Comparison of ENCODE assay signal across 1 cellular context in genomic region chr6:31948753-31949413, GRCh38.
A peak's percentile ranks its signal among the peaks of the same experiment; 100 is the strongest.
TF ChIP-seq lines count a peak whose summit lies in the region.

No MANE protein-coding gene starts in this region.

TF ChIP-seq in K562, 482 proteins besides CTCF, POLR2A, EP300 and RAD21 (continued from another document and continues in another):
- TF ChIP-seq BHLHE40 (IDR thresholded peaks at IDR 0.05; ENCODE audit: low read length) (0 out of 2 replicates have a peak, but pooled peaks have one; percentile 4), ELF2 (CRISPR knock-in tag; IDR thresholded peaks at IDR 0.05) (peak; percentile 26; the same call in 1 of the 2 replicates), YY1 (IDR thresholded peaks at IDR 0.05; ENCODE audit: borderline replicate concordance in 1 of 3, control insufficient read depth in 1 of 3, extremely low read depth in 1 of 3, insufficient read depth in 3 of 3, insufficient read length in 1 of 3, insufficient replicate concordance in 2 of 3, low read depth in 1 of 3, low read length in 2 of 3) (peak in 1 of 3 experiments; percentile 23), ZEB2 (IDR thresholded peaks at IDR 0.05) (0 out of 2 replicates have a peak, but pooled peaks have one; percentile 53), PBX2 (CRISPR knock-in tag; IDR thresholded peaks at IDR 0.05; ENCODE audit: low read depth) (no peak; the same call in 1 of the 2 replicates), PBX2 (tag; conservative IDR thresholded peaks at IDR 0.05; ENCODE audit: low read depth) (peak; percentile 86), CREB3L1 (IDR thresholded peaks at IDR 0.05; ENCODE audit: borderline replicate concordance, low read depth) (peak; percentile 70; the same call in 1 of the 2 replicates), DPF2 (IDR thresholded peaks at IDR 0.05) (peak; percentile 91), KLF1 (tag; IDR thresholded peaks at IDR 0.05) (peak; percentile 81; the same call in 1 of the 2 replicates), ZBTB17 (CRISPR knock-in tag; IDR thresholded peaks at IDR 0.05) (peak; percentile 30; the same call in 1 of the 2 replicates), MYNN (IDR thresholded peaks at IDR 0.05) (peak; percentile 43), MYNN (CRISPR knock-in tag; IDR thresholded peaks at IDR 0.05) (no peak), PKNOX1 (IDR thresholded peaks at IDR 0.05) (peak; percentile 92), SMAD4 (CRISPR knock-in tag; conservative IDR thresholded peaks at IDR 0.05) (peak; percentile 74), DACH1 (IDR thresholded peaks at IDR 0.05; ENCODE audit: partially characterized antibody) (peak; percentile 76), CCNT2 (IDR thresholded peaks at IDR 0.05; ENCODE audit: borderline replicate concordance, extremely low read depth, insufficient read length, low read depth, low read length) (peak; percentile 53), RNF2 (IDR thresholded peaks at IDR 0.05) (0 out of 2 replicates have a peak, but pooled peaks have one; percentile 62), EZH2 (IDR thresholded peaks at IDR 0.05; ENCODE audit: borderline replicate concordance, low read depth, low read length) (no peak), RCOR1 (IDR thresholded peaks at IDR 0.05; ENCODE audit: borderline replicate concordance in 1 of 2, low read depth in 2 of 2, low read length in 2 of 2) (peak in 1 of 2 experiments; percentile 64; a peak in 1 of 4 replicates), FOXK2 (conservative IDR thresholded peaks at IDR 0.05 in 1 of 2, IDR thresholded peaks at IDR 0.05 in 1 of 2; ENCODE audit: low read depth in 2 of 2) (peak; percentile 66 to 82; a peak in 3 of 4 replicates), WHSC1 (IDR thresholded peaks at IDR 0.05; ENCODE audit: low read length) (peak; percentile 64), LEF1 (IDR thresholded peaks at IDR 0.05) (peak; percentile 77), HBP1 (CRISPR knock-in tag; IDR thresholded peaks at IDR 0.05) (no peak), ZBTB12 (CRISPR knock-in tag; IDR thresholded peaks at IDR 0.05) (peak; percentile 41; the same call in 1 of the 2 replicates), ZNF592 (IDR thresholded peaks at IDR 0.05) (peak; percentile 81), ZNF766 (CRISPR knock-in tag; conservative IDR thresholded peaks at IDR 0.05) (0 out of 2 replicates have a peak, but pooled peaks have one; percentile 19), L3MBTL2 (IDR thresholded peaks at IDR 0.05) (peak; percentile 87), MBD2 (IDR thresholded peaks at IDR 0.05; ENCODE audit: borderline replicate concordance, low read depth) (no peak; the same call in 1 of the 2 replicates), SAFB2 (IDR thresholded peaks at IDR 0.05; ENCODE audit: borderline replicate concordance, low read depth, low read length, severe bottlenecking) (no peak), PYGO2 (tag; IDR thresholded peaks at IDR 0.05) (no peak), NRF1 (conservative IDR thresholded peaks at IDR 0.05 in 1 of 2, IDR thresholded peaks at IDR 0.05 in 1 of 2) (peak in 1 of 2 experiments; percentile 49; a peak in 1 of 4 replicates), CCAR2 (IDR thresholded peaks at IDR 0.05; ENCODE audit: low read depth, low read length) (no peak), RUNX1 (IDR thresholded peaks at IDR 0.05; ENCODE audit: low read depth) (0 out of 2 replicates have a peak, but pooled peaks have one; percentile 57), ETS2 (tag; IDR thresholded peaks at IDR 0.05; ENCODE audit: borderline replicate concordance, poor library complexity, severe bottlenecking) (no peak), MXI1 (IDR thresholded peaks at IDR 0.05; ENCODE audit: low read depth, low read length) (0 out of 2 replicates have a peak, but pooled peaks have one; percentile 26), SETDB1 (IDR thresholded peaks at IDR 0.05; ENCODE audit: low read length) (peak; percentile 70), RFX5 (IDR thresholded peaks at IDR 0.05; ENCODE audit: low read depth, low read length) (no peak), SP1 (CRISPR knock-in tag; IDR thresholded peaks at IDR 0.05) (peak; percentile 85), MTA3 (IDR thresholded peaks at IDR 0.05; ENCODE audit: borderline replicate concordance) (0 out of 2 replicates have a peak, but pooled peaks have one; percentile 78), POLR2AphosphoS5 (IDR thresholded peaks at IDR 0.05; ENCODE audit: control insufficient read depth, insufficient read depth, low read depth, low read length) (peak; percentile 27; the same call in 1 of the 2 replicates), NBN (IDR thresholded peaks at IDR 0.05; ENCODE audit: low read depth) (0 out of 2 replicates have a peak, but pooled peaks have one; percentile 56), SMARCA4 (IDR thresholded peaks at IDR 0.05) (peak; percentile 87), SMARCC2 (IDR thresholded peaks at IDR 0.05; ENCODE audit: low read depth) (peak; percentile 61), USF1 (CRISPR knock-in tag; IDR thresholded peaks at IDR 0.05) (peak; percentile 62), ZNF589 (CRISPR knock-in tag; IDR thresholded peaks at IDR 0.05; ENCODE audit: low read depth) (peak; percentile 81; the same call in 1 of the 2 replicates), FOXA3 (CRISPR knock-in tag; conservative IDR thresholded peaks at IDR 0.05 in 1 of 2, IDR thresholded peaks at IDR 0.05 in 1 of 2) (peak in 1 of 2 experiments; percentile 85; a peak in 1 of 4 replicates), NFRKB (IDR thresholded peaks at IDR 0.05; ENCODE audit: low read depth) (peak; percentile 20), ETV5 (CRISPR knock-in tag; IDR thresholded peaks at IDR 0.05; ENCODE audit: low read depth) (no peak), CXXC5 (CRISPR knock-in tag; IDR thresholded peaks at IDR 0.05) (peak; percentile 33; the same call in 1 of the 2 replicates), NR0B1 (IDR thresholded peaks at IDR 0.05; ENCODE audit: partially characterized antibody) (no peak)
